In genomic region chr11:10807629-10808552, GRCh38 we compare ENCODE assay signal across 8 cellular contexts. TPM values are rescaled to one million over a fixed set of nuclear protein-coding genes. Genes with fewer than 3 reads are reported as not detected.
DNase-seq lines count a peak whose midpoint lies in the region; ATAC-seq and TF ChIP-seq lines count a peak whose summit lies in the region.

No MANE protein-coding gene starts in this region.

- peak overlapping the region; percentile 97 for H2AK5ac ChIP-seq in trophoblast cell (ENCODE audit: low read length)

- H3K27me3 ChIP-seq in RWPE2 (ENCODE audit: insufficient read depth, poor library complexity, severe bottlenecking) (no peaks in the 10 kb centered on the region), heart left ventricle (no peaks in the 10 kb centered on the region), trophoblast cell (ENCODE audit: insufficient read depth, low read length) (peaks cover 4% of the 10 kb centered on the region), upper lobe of right lung (no peaks in the 10 kb centered on the region)

- TF ChIP-seq CTCF in RWPE2 (IDR thresholded peaks at IDR 0.05; ENCODE audit: poor library complexity, severe bottlenecking) (no peak), heart left ventricle (IDR thresholded peaks at IDR 0.05) (no peak), upper lobe of right lung (IDR thresholded peaks at IDR 0.05) (no peak)

- TF ChIP-seq POLR2A in heart left ventricle (IDR thresholded peaks at IDR 0.05), result peak in 1 of 2 donors; percentile 19

- H3K18ac ChIP-seq in trophoblast cell (ENCODE audit: low read length), result peak overlapping the region; percentile 92

- H3K79me2 ChIP-seq in trophoblast cell (ENCODE audit: control insufficient read depth, insufficient read depth, low read length, poor library complexity), result peaks cover 22% of the 10 kb centered on the region

- peak overlapping the region; percentile 99 for H3K14ac ChIP-seq in trophoblast cell (ENCODE audit: low read length)

- peak overlapping the region; percentile 84 for H2BK5ac ChIP-seq in trophoblast cell (ENCODE audit: low read depth, low read length, poor library complexity)

- H3K4me3 ChIP-seq in RWPE2 (ENCODE audit: severe bottlenecking) (peak overlapping the region; percentile 93), heart left ventricle (peak overlapping the region; percentile 61 to 99 (median 93)), trophoblast cell (ENCODE audit: low read depth, low read length) (peak overlapping the region; percentile 100), upper lobe of right lung (peak overlapping the region; percentile 92)

- intact Hi-C loops in heart left ventricle (cut with DNase I) (loop anchor here (1.0 to 10.0 kb wide), 12 partner anchors 36 to 1037 kb away; partner anchors contain the start of genes ZBED5 (in 6 of the 10), CTR9 (in 1 of the 10) and USP47 (in 1 of the 10)), upper lobe of right lung (cut with DNase I) (loop anchor here (2.0 kb wide), 1 partner anchor 51 kb away; the partner anchor contains the start of gene ZBED5)

- no peaks in the 10 kb centered on the region for H3K9me3 Mint-ChIP-seq in activated naive CD8-positive, alpha-beta T cell treated with anti-CD3 and anti-CD28 coated beads for 36 hours

- H4K91ac ChIP-seq in trophoblast cell (ENCODE audit: low read depth, low read length), result peak overlapping the region; percentile 100

- peak overlapping the region; percentile 96 for H3K4me3 Mint-ChIP-seq in activated naive CD8-positive, alpha-beta T cell treated with anti-CD3 and anti-CD28 coated beads for 36 hours

- H3K27ac ChIP-seq in RWPE2 (ENCODE audit: poor library complexity, severe bottlenecking), result peak overlapping the region; percentile 90
- peak overlapping the region; percentile 94 to 100 (median 98) for H3K27ac ChIP-seq in heart left ventricle
- H3K27ac ChIP-seq in trophoblast cell (ENCODE audit: low read depth, low read length), result peak overlapping the region; percentile 91
- peak overlapping the region; percentile 99 for H3K27ac ChIP-seq in upper lobe of right lung

- H3K79me1 ChIP-seq in trophoblast cell (ENCODE audit: low read length), result peaks cover 16% of the 10 kb centered on the region

- DNase-seq in NCI-H1417 (lab: John Stamatoyannopoulos, UW), result peak; percentile 69 to 80 (median 78)
- DNase-seq in NCI-H1417 treated with DMSO at 0.1 percent for 48 hours (lab: John Stamatoyannopoulos, UW), result no peak
- no peak for DNase-seq in RWPE2 (ENCODE audit: low spot score)
- DNase-seq in activated naive CD8-positive, alpha-beta T cell treated with anti-CD3 and anti-CD28 coated beads for 36 hours, result peak; percentile 46
- DNase-seq in heart left ventricle, result peak; percentile 79 to 87 (median 86)
- DNase-seq in trophoblast cell, result peak in 1 of 2 donors; percentile 55
- peak; percentile 86 for DNase-seq in upper lobe of right lung

- H3K4me1 Mint-ChIP-seq in activated naive CD8-positive, alpha-beta T cell treated with anti-CD3 and anti-CD28 coated beads for 36 hours, result peaks cover 46% of the 10 kb centered on the region

- no peaks in the 10 kb centered on the region for H3K9me3 ChIP-seq in RWPE2 (ENCODE audit: severe bottlenecking)
- H3K9me3 ChIP-seq in heart left ventricle, result no peaks in the 10 kb centered on the region
- peaks cover 2% of the 10 kb centered on the region for H3K9me3 ChIP-seq in trophoblast cell (ENCODE audit: insufficient read depth, low read depth, low read length)
- H3K9me3 ChIP-seq in upper lobe of right lung, result no peaks in the 10 kb centered on the region

- H2BK120ac ChIP-seq in trophoblast cell (ENCODE audit: insufficient read depth, low read length, poor library complexity), result peak overlapping the region; percentile 89

- H3K4me1 ChIP-seq in RWPE2 (ENCODE audit: insufficient read depth, poor library complexity, severe bottlenecking) (peaks cover 14% of the 10 kb centered on the region), heart left ventricle (peaks cover 15 to 54% (median 43%) of the 10 kb centered on the region in 12 donors), trophoblast cell (ENCODE audit: control insufficient read depth in 1 of 2, insufficient read depth in 2 of 2, low read length in 2 of 2) (peaks cover 0 to 3% of the 10 kb centered on the region in 2 experiments), upper lobe of right lung (peaks cover 42% of the 10 kb centered on the region)

- H4K8ac ChIP-seq in trophoblast cell (ENCODE audit: low read depth, low read length), result peak overlapping the region; percentile 95

- peak overlapping the region; percentile 99 for H3K27ac Mint-ChIP-seq in activated naive CD8-positive, alpha-beta T cell treated with anti-CD3 and anti-CD28 coated beads for 36 hours

- 0 to 2% (median 0%) methylated on average over 28 to 71 of the region's 71 CpGs for WGBS in heart left ventricle, 4 donors
- whole genome bisulfite sequencing in trophoblast cell (ENCODE audit: extremely low coverage, insufficient coverage, insufficient read length), result no CpG with 5 or more reads among the region's 71 CpGs

- H3K4ac ChIP-seq in trophoblast cell (ENCODE audit: low read depth, low read length), result peak overlapping the region; percentile 97

- H3K9ac ChIP-seq in trophoblast cell (ENCODE audit: low read length), result peak overlapping the region; percentile 100

- H2AFZ ChIP-seq in trophoblast cell (ENCODE audit: insufficient read depth, low read length, poor library complexity), result peak overlapping the region; percentile 46

- H2BK12ac ChIP-seq in trophoblast cell (ENCODE audit: low read length), result peak overlapping the region; percentile 67

- peak; percentile 9 for ATAC-seq in HG03097 (IDR thresholded peaks at IDR 0.05; ENCODE audit: low FRiP score, unreplicated experiment)
- ATAC-seq in RWPE2 (ENCODE audit: low read depth), result no peak; the same call in 2 of the 3 replicates
- peak in 3 of 4 donors; percentile 39 to 45 (median 43) for ATAC-seq in heart left ventricle
- peak; percentile 49 for ATAC-seq in upper lobe of right lung

- peak overlapping the region; percentile 61 for H3K4me2 ChIP-seq in trophoblast cell (ENCODE audit: low read length)

- peaks cover 57% of the 10 kb centered on the region for H3K36me3 Mint-ChIP-seq in activated naive CD8-positive, alpha-beta T cell treated with anti-CD3 and anti-CD28 coated beads for 36 hours

- H4K12ac ChIP-seq in trophoblast cell (ENCODE audit: low read depth, low read length), result peak overlapping the region; percentile 92

- H3K36me3 ChIP-seq in RWPE2 (ENCODE audit: low read depth), result peaks cover 54% of the 10 kb centered on the region
- peaks cover 3 to 46% (median 43%) of the 10 kb centered on the region in 9 donors for H3K36me3 ChIP-seq in heart left ventricle
- peaks cover 17 to 33% of the 10 kb centered on the region in 2 experiments for H3K36me3 ChIP-seq in trophoblast cell (ENCODE audit: control insufficient read depth in 1 of 2, insufficient read depth in 2 of 2, low read length in 2 of 2)
- H3K36me3 ChIP-seq in upper lobe of right lung, result peaks cover 46% of the 10 kb centered on the region

- peak overlapping the region; percentile 71 for H3K23ac ChIP-seq in trophoblast cell (ENCODE audit: low read length)

- peaks cover 7% of the 10 kb centered on the region for H3K27me3 Mint-ChIP-seq in activated naive CD8-positive, alpha-beta T cell treated with anti-CD3 and anti-CD28 coated beads for 36 hours

RNA-seq across cellular contexts. Expression of gene EIF4G2, which starts 0.8 kb away (rescaled TPM):
- total RNA-seq in activated naive CD8-positive, alpha-beta T cell treated with anti-CD3 and anti-CD28 coated beads for 36 hours, result 1,000 to 10,000 TPM; 1,373 to 1,478 TPM
- total RNA-seq in heart left ventricle, result 1,000 to 10,000 TPM in 1 of 9 donors, 100 to 1,000 TPM in 8; 473 to 1,111 (median 849) TPM
- 100 to 1,000 TPM; 142 to 428 TPM for polyA plus RNA-seq in heart left ventricle
- polyA plus RNA-seq in trophoblast cell (2013), result 1,646 and 1,688 TPM in 2 replicates
- total RNA-seq in upper lobe of right lung, result 801 TPM

RNA-seq across cellular contexts. Expression of gene ZBED5, which starts 50.0 kb away (rescaled TPM):
- 10 to 100 TPM; 34.6 to 36.2 TPM for total RNA-seq in activated naive CD8-positive, alpha-beta T cell treated with anti-CD3 and anti-CD28 coated beads for 36 hours
- total RNA-seq in heart left ventricle (10 to 100 TPM; 26.3 to 49.1 (median 38.9) TPM), upper lobe of right lung (37.6 TPM)
- polyA plus RNA-seq in heart left ventricle, result 10 to 100 TPM; 22.5 to 29.5 TPM
- polyA plus RNA-seq in trophoblast cell (2013), result 22.2 and 22.5 TPM in 2 replicates

RNA-seq across cellular contexts. Expression of gene CTR9, which starts 56.8 kb away (rescaled TPM):
- total RNA-seq in activated naive CD8-positive, alpha-beta T cell treated with anti-CD3 and anti-CD28 coated beads for 36 hours, result 10 to 100 TPM; 50.6 TPM
- total RNA-seq in heart left ventricle (10 to 100 TPM; 14.7 to 28.4 (median 20.8) TPM), upper lobe of right lung (31.3 TPM)
- polyA plus RNA-seq in heart left ventricle, result 10 to 100 TPM in 1 of 2 donors, 1 to 10 TPM in 1; 9.4 to 18.3 TPM
- polyA plus RNA-seq in trophoblast cell (2013), result 27.9 and 28.4 TPM in 2 replicates

Comparison
In these comparisons a context has a peak if more than half of its experiments do, and no peak if none do; other contexts are left out.
1. DNase-seq: peak in NCI-H1417 (3 of 3), activated naive CD8-positive, alpha-beta T cell treated with anti-CD3 and anti-CD28 coated beads for 36 hours (single experiment), heart left ventricle (5 of 5) and upper lobe of right lung (single experiment); none in NCI-H1417 treated with DMSO at 0.1 percent for 48 hours (single experiment) and RWPE2 (single experiment).
2. Peak in every context shown above with its lines, with median percentiles within 50 percentile points of each other: H3K27ac ChIP-seq and H3K4me3 ChIP-seq.